8 cellular contexts compared by ENCODE assay signal in the genomic region with DNA sequence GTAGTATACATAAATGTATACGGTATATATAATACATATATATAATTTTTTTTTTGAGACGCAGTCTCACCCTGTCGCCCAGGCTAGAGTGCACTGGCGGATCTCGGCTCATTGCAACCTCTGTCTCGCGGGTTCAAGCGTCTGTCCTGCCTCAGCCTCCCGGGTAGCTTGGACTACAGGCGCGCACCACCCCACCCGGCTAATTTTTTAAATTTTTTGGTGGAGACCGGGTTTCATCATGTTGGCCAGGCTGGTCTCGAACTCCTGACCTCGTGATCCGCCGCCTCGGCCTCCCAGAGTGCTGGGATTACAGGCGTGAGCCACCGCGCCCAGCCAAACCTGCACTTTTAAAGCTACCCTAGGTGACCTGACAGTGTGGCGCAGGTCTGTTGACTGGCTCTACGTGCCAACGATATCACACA. TPM values are rescaled to one million over a fixed set of nuclear protein-coding genes. Genes with fewer than 3 reads are reported as not detected.
DNase-seq lines count a peak whose midpoint lies in the region; ATAC-seq and TF ChIP-seq lines count a peak whose summit lies in the region.

No MANE protein-coding gene starts in this region.

- peaks cover 39% of the 10 kb centered on the region for H3K79me2 ChIP-seq in fibroblast of lung (ENCODE audit: control insufficient read depth, insufficient read depth, low read length)

- no TSS peak for BruUV-seq in Panc1 (replicated peaks; lab: Mats Ljungman, UMichigan)

- peak overlapping the region; percentile 88 for H3K4me2 ChIP-seq in fibroblast of lung (ENCODE audit: extremely low read depth, insufficient read depth, low read length)

- TF ChIP-seq CTCF in Panc1 (IDR thresholded peaks at IDR 0.05) (no peak), fibroblast of lung (conservative IDR thresholded peaks at IDR 0.05 in 1 of 2, IDR thresholded peaks at IDR 0.05 in 1 of 2; ENCODE audit: low read depth in 1 of 2, low read length in 2 of 2) (no peak), retinal pigment epithelial cell (conservative IDR thresholded peaks at IDR 0.05; ENCODE audit: low read depth, low read length) (no peak)

- H3K36me3 ChIP-seq in Panc1 (ENCODE audit: control insufficient read depth, insufficient read depth, low read length) = no peaks in the 10 kb centered on the region
- peaks cover 2% of the 10 kb centered on the region for H3K36me3 ChIP-seq in fibroblast of lung (ENCODE audit: control insufficient read depth, insufficient read depth, low read length)

- CTCF ChIA-PET in Panc1 (lab: Charles Lee) = interaction anchor here (2.8 kb wide), 1 partner anchor 52 kb away, joined by 15 read pairs; no protein-coding TSS in a partner anchor

- ATAC-seq in GM18870 (IDR thresholded peaks at IDR 0.05; ENCODE audit: unreplicated experiment) (peak; percentile 8), Panc1 (no peak)

- peaks cover 39% of the 10 kb centered on the region for H3K4me1 ChIP-seq in Panc1 (ENCODE audit: control insufficient read depth, insufficient read depth, low read length)
- peaks cover 4% of the 10 kb centered on the region for H3K4me1 ChIP-seq in fibroblast of lung (ENCODE audit: control insufficient read depth, extremely low read depth, insufficient read depth, low read length)

- H3K9me3 ChIP-seq in Panc1 (ENCODE audit: control insufficient read depth, insufficient read depth, low read depth, low read length) (no peaks in the 10 kb centered on the region), fibroblast of lung (ENCODE audit: control insufficient read depth, insufficient read depth, low read depth, low read length) (no peaks in the 10 kb centered on the region)

- no peaks in the 10 kb centered on the region for H3K27me3 ChIP-seq in Panc1 (ENCODE audit: control insufficient read depth, insufficient read depth, low read length)
- no peaks in the 10 kb centered on the region for H3K27me3 ChIP-seq in fibroblast of lung (ENCODE audit: control insufficient read depth, insufficient read depth, low read length)

- H3K27ac ChIP-seq in Panc1 (ENCODE audit: low read length) = peak overlapping the region; percentile 89
- H3K27ac ChIP-seq in fibroblast of lung (ENCODE audit: insufficient read depth, low read length) = peak overlapping the region; percentile 83

- intact Hi-C loops in Panc1 (cut with micrococcal nuclease; ENCODE audit: unreplicated experiment) = no loop called here

- peak overlapping the region; percentile 75 to 92 for H3K4me3 ChIP-seq in Panc1 (ENCODE audit: low read depth in 2 of 2, low read length in 2 of 2)
- peak overlapping the region; percentile 68 to 97 (median 84) for H3K4me3 ChIP-seq in fibroblast of lung (replicated peaks in 1 of 4; ENCODE audit: control extremely low read depth in 1 of 4, insufficient read depth in 1 of 4, low read depth in 3 of 4, low read length in 4 of 4)
- peak overlapping the region; percentile 79 for H3K4me3 ChIP-seq in retinal pigment epithelial cell (ENCODE audit: low read length)

- H2AFZ ChIP-seq in fibroblast of lung (ENCODE audit: low read length) = peak overlapping the region; percentile 63

- no peaks in the 10 kb centered on the region for H4K20me1 ChIP-seq in fibroblast of lung (ENCODE audit: control insufficient read depth, extremely low read depth, insufficient read depth, low read length)

- DNase-seq in Panc1 (ENCODE audit: low read depth, low spot score) (no peak), fibroblast of lung (ENCODE audit: low read depth in 2 of 2) (no peak), retinal pigment epithelial cell (ENCODE audit: low read depth) (no peak), NCI-H1930 (lab: John Stamatoyannopoulos, UW) (no peak), hepatic stellate cell (ENCODE audit: low spot score) (no peak), ureter (ENCODE audit: low spot score) (no peak), LoVo (ENCODE audit: low spot score) (no peak)

- POLR2A ChIA-PET in Panc1 (lab: Charles Lee) = interaction anchor here (0.6 kb wide), 1 partner anchor 13 kb away, joined by 3 read pairs; no protein-coding TSS in a partner anchor

- H3K9ac ChIP-seq in fibroblast of lung (ENCODE audit: insufficient read depth, low read length) = peak overlapping the region; percentile 82

- in situ Hi-C loops in Panc1 (cut with HindIII; ENCODE audit: low pct_unique_long_range_greater_than_20kb, low sequenced_read_pairs) = no loop called here

RNA-seq across cellular contexts. Expression of a gene that starts 0.7 kb away (rescaled TPM):
- total RNA-seq in Panc1 (2021; ENCODE audit: unreplicated experiment) (104 TPM), fibroblast of lung (24.4 and 34.3 TPM in 2 replicates), ureter (58.6 TPM)
- 105 TPM for polyA plus RNA-seq in Panc1 (2012; ENCODE audit: insufficient read length)
- 14.8 and 19.9 TPM in 2 replicates for polyA plus RNA-seq in fibroblast of lung
- polyA plus RNA-seq in fibroblast of lung (2012) = 28.6 and 37.1 TPM in 2 replicates
- polyA minus RNA-seq in fibroblast of lung (ENCODE audit: low replicate concordance) = 9.2 and 9.5 TPM in 2 replicates

RNA-seq across cellular contexts. Expression of a gene that starts 21.3 kb away (rescaled TPM):
- total RNA-seq in Panc1 (2021; ENCODE audit: unreplicated experiment) (33.5 TPM), fibroblast of lung (57.0 and 79.4 TPM in 2 replicates), ureter (13.4 TPM)
- 34.7 TPM for polyA plus RNA-seq in Panc1 (2012; ENCODE audit: insufficient read length)
- polyA plus RNA-seq in fibroblast of lung = 30.6 and 61.9 TPM in 2 replicates
- polyA plus RNA-seq in fibroblast of lung (2012) = 85.6 and 136 TPM in 2 replicates
- polyA minus RNA-seq in fibroblast of lung (ENCODE audit: low replicate concordance) = 42.0 and 88.8 TPM in 2 replicates

RNA-seq across cellular contexts. Expression of a gene that starts 34.5 kb away (rescaled TPM):
- total RNA-seq in Panc1 (2021; ENCODE audit: unreplicated experiment) (87.3 TPM), fibroblast of lung (2.6 and 4.0 TPM in 2 replicates), ureter (11.7 TPM)
- polyA plus RNA-seq in Panc1 (2012; ENCODE audit: insufficient read length) = 78.7 TPM
- polyA plus RNA-seq in fibroblast of lung = 5.6 and 6.0 TPM in 2 replicates
- polyA plus RNA-seq in fibroblast of lung (2012) = 18.6 and 23.8 TPM in 2 replicates
- 23.4 and 23.6 TPM in 2 replicates for polyA minus RNA-seq in fibroblast of lung (ENCODE audit: low replicate concordance)
